21 cellular contexts compared by ENCODE assay signal in the genomic region with DNA sequence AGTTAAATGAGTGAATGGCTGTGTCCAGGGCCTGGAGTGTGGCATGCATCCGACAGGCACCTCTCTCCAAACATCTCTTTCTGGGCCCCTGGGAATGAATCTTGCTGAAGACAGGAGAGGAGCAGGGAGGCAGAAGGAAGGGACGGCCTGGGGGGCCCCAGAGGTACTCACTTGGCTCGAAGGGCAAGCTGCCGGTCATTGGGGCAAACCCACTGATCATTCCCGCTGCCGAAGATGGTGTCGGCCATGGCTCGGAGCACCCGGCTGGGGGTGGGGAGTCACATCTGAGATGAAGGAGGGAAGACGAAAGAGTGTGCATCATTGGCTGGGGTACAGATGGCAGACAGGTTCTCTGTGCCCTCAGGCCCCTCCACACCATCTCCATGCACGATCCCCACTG.
"Had no signal": no experiment of that assay in that cellular context is flagged by ENCODE, and none has a peak within 500 bp of the region (broad histone marks: within the 10 kb centered on the region; RNA-seq: fewer than 3 reads in every experiment).

No MANE protein-coding gene starts in this region.

- DNase-seq: activated CD4-positive, alpha-beta T cell treated with anti-CD3 and anti-CD28 coated beads for 4 hours; activated CD4-positive, alpha-beta T cell treated with anti-CD3 and anti-CD28 coated beads, Interleukin-2, amount 50 U/mL, for 4 hours; activated CD8-positive, alpha-beta T cell treated with anti-CD3 and anti-CD28 coated beads, Interleukin-2, amount 10 ng/mL, durations not matched to agents 7 days and 5 days; activated effector memory CD4-positive, alpha-beta T cell treated with Interleukin-2 at 50 U/mL for 16 hours; activated naive CD4-positive, alpha-beta T cell; activated T-cell treated with anti-CD3 and anti-CD28 coated beads, Interleukin-2, amount 50 U/mL, for 24 hours; Kasumi-1; NCI-H1092; NCI-H1417; NCI-H1930; NCI-H2171 treated with DMSO at 0.1 percent for 48 hours; NCI-H226; NCI-H526 treated with DMSO at 0.1 percent for 48 hours; NCI-H82; T-helper 1 cell had no signal

- H3K4me3 Mint-ChIP-seq: activated CD8-positive, alpha-beta T cell treated with anti-CD3 and anti-CD28 coated beads, Interleukin-2, amount 10 ng/mL, durations not matched to agents 7 days and 5 days; activated naive CD4-positive, alpha-beta T cell treated with anti-CD3 and anti-CD28 coated beads, Interleukin-2, amount 50 U/mL, for 24 hours; activated T-cell treated with anti-CD3 and anti-CD28 coated beads, Interleukin-2, amount 50 U/mL, for 24 hours; activated T-helper 1 cell treated with anti-CD3 and anti-CD28 coated beads, Interleukin-12 subunit alpha, Interleukin-12 subunit beta, Interleukin-2, Interleukin-4 antibody, amounts not matched to agents 30 ng/mL and 10 ng/mL and 1 ng/mL, durations not matched to agents 14 hours and 24 hours and 36 hours had no signal

- H3K27me3 ChIP-seq: breast epithelium had no signal

- H3K4me1 ChIP-seq: breast epithelium had no signal

- H3K36me3 Mint-ChIP-seq: activated naive CD4-positive, alpha-beta T cell treated with anti-CD3 and anti-CD28 coated beads, Interleukin-2, amount 50 U/mL, for 24 hours had no signal

- H3K27ac Mint-ChIP-seq: activated CD8-positive, alpha-beta T cell treated with anti-CD3 and anti-CD28 coated beads, Interleukin-2, amount 10 ng/mL, durations not matched to agents 7 days and 5 days; activated naive CD4-positive, alpha-beta T cell treated with anti-CD3 and anti-CD28 coated beads, Interleukin-2, amount 50 U/mL, for 24 hours; activated T-cell treated with anti-CD3 and anti-CD28 coated beads, Interleukin-2, amount 50 U/mL, for 24 hours; activated T-helper 1 cell treated with anti-CD3 and anti-CD28 coated beads, Interleukin-12 subunit alpha, Interleukin-12 subunit beta, Interleukin-2, Interleukin-4 antibody, amounts not matched to agents 30 ng/mL and 10 ng/mL and 1 ng/mL, durations not matched to agents 14 hours and 24 hours and 36 hours had no signal

- H3K4me3 ChIP-seq: breast epithelium, K562, SK-N-MC had no signal

- H3K36me3 ChIP-seq: breast epithelium had no signal

- H3K9me3 Mint-ChIP-seq: activated naive CD4-positive, alpha-beta T cell treated with anti-CD3 and anti-CD28 coated beads, Interleukin-2, amount 50 U/mL, for 24 hours; activated T-cell treated with anti-CD3 and anti-CD28 coated beads, Interleukin-2, amount 50 U/mL, for 24 hours; activated T-helper 1 cell treated with anti-CD3 and anti-CD28 coated beads, Interleukin-12 subunit alpha, Interleukin-12 subunit beta, Interleukin-2, Interleukin-4 antibody, amounts not matched to agents 30 ng/mL and 10 ng/mL and 1 ng/mL, durations not matched to agents 14 hours and 24 hours and 36 hours had no signal

- H3K9me3 ChIP-seq: breast epithelium had no signal

- H3K27me3 Mint-ChIP-seq: activated naive CD4-positive, alpha-beta T cell treated with anti-CD3 and anti-CD28 coated beads, Interleukin-2, amount 50 U/mL, for 24 hours; activated T-cell treated with anti-CD3 and anti-CD28 coated beads, Interleukin-2, amount 50 U/mL, for 24 hours had no signal

- H3K27ac ChIP-seq: breast epithelium, SK-N-MC, VCaP had no signal

- FAIRE-seq: K562 had no signal
